7 cellular contexts compared by ENCODE assay signal in genomic region chr12:91778938-91779400, GRCh38.
DNase-seq lines count a peak whose midpoint lies in the region; ATAC-seq and TF ChIP-seq lines count a peak whose summit lies in the region.

No MANE protein-coding gene starts in this region.

- H3K4me3 ChIP-seq in RWPE2 (ENCODE audit: severe bottlenecking) (no peak overlapping the region), adipocyte (ENCODE audit: low read length) (peak overlapping the region; percentile 46), left lung (no peak overlapping the region), HAP-1 (no peak overlapping the region)

- intact Hi-C loops in left lung (cut with DNase I): no loop called here

- H3K27ac ChIP-seq in RWPE2 (ENCODE audit: poor library complexity, severe bottlenecking) (peak overlapping the region; percentile 90), left lung (peak overlapping the region; percentile 36 to 57)

- H3K27me3 ChIP-seq in RWPE2 (ENCODE audit: insufficient read depth, poor library complexity, severe bottlenecking): no peaks in the 10 kb centered on the region
- no peaks in the 10 kb centered on the region for H3K27me3 ChIP-seq in adipocyte (replicated peaks; ENCODE audit: control insufficient read depth, insufficient read depth, low read length)
- no peaks in the 10 kb centered on the region for H3K27me3 ChIP-seq in left lung
- H3K27me3 ChIP-seq in HAP-1 (ENCODE audit: low read depth): no peaks in the 10 kb centered on the region

- ATAC-seq in GM19023 (IDR thresholded peaks at IDR 0.05; ENCODE audit: unreplicated experiment): peak; percentile 93
- peak; percentile 96 for ATAC-seq in HG03039 (IDR thresholded peaks at IDR 0.05; ENCODE audit: unreplicated experiment)
- peak; percentile 97 for ATAC-seq in RWPE2 (ENCODE audit: low read depth)
- ATAC-seq in left lung: peak; percentile 90

- H3K9ac ChIP-seq in adipocyte (ENCODE audit: low read length): no peak overlapping the region

- in situ Hi-C loops in HAP-1 (cut with MboI; ENCODE audit: low sequenced_read_pairs): no loop called here

- H3K4me1 ChIP-seq in RWPE2 (ENCODE audit: insufficient read depth, poor library complexity, severe bottlenecking) (peaks cover 34% of the 10 kb centered on the region), adipocyte (ENCODE audit: control insufficient read depth, insufficient read depth, low read length) (peaks cover 24% of the 10 kb centered on the region), left lung (peaks cover 0 to 4% of the 10 kb centered on the region in 2 donors), HAP-1 (peaks cover 2% of the 10 kb centered on the region; the same call in 1 of the 2 replicates)

- H3K9me3 ChIP-seq in RWPE2 (ENCODE audit: severe bottlenecking): no peaks in the 10 kb centered on the region
- no peaks in the 10 kb centered on the region for H3K9me3 ChIP-seq in adipocyte (ENCODE audit: control insufficient read depth, low read length)
- no peaks in the 10 kb centered on the region for H3K9me3 ChIP-seq in left lung
- H3K9me3 ChIP-seq in HAP-1: no peaks in the 10 kb centered on the region

- DNase-seq in RWPE2 (ENCODE audit: low spot score): peak; percentile 72
- peak; percentile 83 for DNase-seq in adipocyte (ENCODE audit: low read depth)
- DNase-seq in left lung: no peak
- peak; percentile 39 for DNase-seq in stimulated activated CD8-positive, alpha-beta memory T cell treated with anti-CD3 and anti-CD28 coated beads, Interleukin-4, amount 100 ng/mL, for 48 hours
- no peak for DNase-seq in HAP-1 (ENCODE audit: low spot score in 2 of 2)

- H3K36me3 ChIP-seq in RWPE2 (ENCODE audit: low read depth) (no peaks in the 10 kb centered on the region), adipocyte (ENCODE audit: control insufficient read depth, insufficient read depth, low read length, severe bottlenecking) (no peaks in the 10 kb centered on the region), left lung (no peaks in the 10 kb centered on the region), HAP-1 (replicated peaks) (no peaks in the 10 kb centered on the region)

- no peak for TF ChIP-seq CTCF in RWPE2 (IDR thresholded peaks at IDR 0.05; ENCODE audit: poor library complexity, severe bottlenecking)
- TF ChIP-seq CTCF in left lung (IDR thresholded peaks at IDR 0.05): no peak

Comparison
In these comparisons a context has a peak if more than half of its experiments do, and no peak if none do; other contexts are left out.
1. DNase-seq: peak in RWPE2 (single experiment), adipocyte (single experiment) and stimulated activated CD8-positive, alpha-beta memory T cell treated with anti-CD3 and anti-CD28 coated beads, Interleukin-4, amount 100 ng/mL, for 48 hours (single experiment); none in left lung (0 of 2) and HAP-1 (0 of 2).
2. Peak in every context shown above with its lines, with median percentiles within 50 percentile points of each other: ATAC-seq.